26 cellular contexts compared by ENCODE assay signal in genomic region chr10:116286801-116287200, GRCh38. TPM values are rescaled to one million over a fixed set of nuclear protein-coding genes. Genes with fewer than 3 reads are reported as not detected.
"Had no signal": no experiment of that assay in that cellular context is flagged by ENCODE, and none has a peak within 500 bp of the region (broad histone marks: within the 10 kb centered on the region; RNA-seq: fewer than 3 reads in every experiment).

No MANE protein-coding gene starts in this region.

- H3K4me1 Mint-ChIP-seq: immature natural killer cell; memory B cell; stimulated activated effector memory CD8-positive, alpha-beta T cell treated with anti-CD3 and anti-CD28 coated beads, Interleukin-12 subunit alpha, Interleukin-12 subunit beta, amount 100 ng/mL, for 72 hours had no signal

- H2AFZ ChIP-seq: parathyroid adenoma had no signal

- H3K36me3 Mint-ChIP-seq: immature natural killer cell; memory B cell; natural killer cell treated with Interleukin-12 subunit alpha and Interleukin-12 subunit beta and Interleukin-15 and Interleukin-18, amount 100 ng/mL, for 72 hours; stimulated activated effector memory CD8-positive, alpha-beta T cell treated with anti-CD3 and anti-CD28 coated beads, Interleukin-12 subunit alpha, Interleukin-12 subunit beta, amount 100 ng/mL, for 72 hours had no signal

- H3K27ac Mint-ChIP-seq: dendritic cell treated with granulocyte-macrophage colony-stimulating factor and Interleukin-4, amounts not matched to agents 40 ng/mL and 50 ng/mL, for 4 days; effector memory CD8-positive, alpha-beta T cell; immature natural killer cell; memory B cell; natural killer cell treated with Interleukin-12 subunit alpha and Interleukin-12 subunit beta and Interleukin-15 and Interleukin-18, amount 100 ng/mL, for 72 hours; stimulated activated effector memory CD8-positive, alpha-beta T cell treated with anti-CD3 and anti-CD28 coated beads, Interleukin-12 subunit alpha, Interleukin-12 subunit beta, amount 100 ng/mL, for 72 hours had no signal

- DNase-seq: effector memory CD8-positive, alpha-beta T cell; foreskin fibroblast; immature natural killer cell; left lung; lower lobe of right lung; midbrain; right lobe of liver; stimulated activated CD4-positive, alpha-beta T cell treated with anti-CD3 and anti-CD28 coated beads, Interleukin-4, amount 100 ng/mL, for 1 hour; stimulated activated CD8-positive, alpha-beta memory T cell treated with anti-CD3 and anti-CD28 coated beads, Interleukin-4, amount 100 ng/mL, for 48 hours; stimulated activated naive CD8-positive, alpha-beta T cell treated with anti-CD3 and anti-CD28 coated beads, Interleukin-15, Interleukin-2, amounts not matched to agents 100 U/mL and 50 U/mL, for 24 hours; tibial artery; upper lobe of left lung; uterus had no signal

- H3K9me3 Mint-ChIP-seq: dendritic cell treated with granulocyte-macrophage colony-stimulating factor and Interleukin-4, amounts not matched to agents 40 ng/mL and 50 ng/mL, for 4 days; memory B cell had no signal

- H3K79me2 ChIP-seq: parathyroid adenoma had no signal

- H3K4me3 Mint-ChIP-seq: dendritic cell treated with granulocyte-macrophage colony-stimulating factor and Interleukin-4, amounts not matched to agents 40 ng/mL and 50 ng/mL, for 4 days; effector memory CD8-positive, alpha-beta T cell; immature natural killer cell; memory B cell; natural killer cell treated with Interleukin-12 subunit alpha and Interleukin-12 subunit beta and Interleukin-15 and Interleukin-18, amount 100 ng/mL, for 72 hours; stimulated activated effector memory CD8-positive, alpha-beta T cell treated with anti-CD3 and anti-CD28 coated beads, Interleukin-12 subunit alpha, Interleukin-12 subunit beta, amount 100 ng/mL, for 72 hours had no signal

- H3K27me3 ChIP-seq: right lobe of liver, upper lobe of left lung, uterus had no signal

- H3K27ac ChIP-seq: epithelial cell of prostate, esophagus muscularis mucosa, gastroesophageal sphincter, left lung, lower lobe of right lung, parathyroid adenoma, prostate gland, right lobe of liver, tibial artery, upper lobe of left lung, uterus had no signal

- H3K4me3 ChIP-seq: esophagus muscularis mucosa, gastroesophageal sphincter, left lung, lower lobe of right lung, prostate gland, right lobe of liver, tibial artery, upper lobe of left lung, uterus had no signal

- H3K4me1 ChIP-seq: esophagus muscularis mucosa, gastroesophageal sphincter, left lung, lower lobe of right lung, parathyroid adenoma, prostate gland, right lobe of liver, tibial artery, upper lobe of left lung, uterus had no signal

- H3K36me3 ChIP-seq: esophagus muscularis mucosa, gastroesophageal sphincter, left lung, lower lobe of right lung, prostate gland, right lobe of liver, tibial artery, upper lobe of left lung, uterus had no signal

- ATAC-seq: effector memory CD8-positive, alpha-beta T cell; gastroesophageal sphincter; left lung; lower lobe of right lung; natural killer cell treated with Interleukin-12 subunit alpha and Interleukin-12 subunit beta and Interleukin-15 and Interleukin-18, amount 100 ng/mL, for 72 hours; right lobe of liver; stimulated activated effector memory CD8-positive, alpha-beta T cell treated with anti-CD3 and anti-CD28 coated beads, Interleukin-12 subunit alpha, Interleukin-12 subunit beta, amount 100 ng/mL, for 72 hours; stimulated activated naive CD8-positive, alpha-beta T cell treated with anti-CD3 and anti-CD28 coated beads, Interleukin-15, Interleukin-2, amounts not matched to agents 100 U/mL and 50 U/mL, for 24 hours had no signal

- H3K27me3 Mint-ChIP-seq: effector memory CD8-positive, alpha-beta T cell; natural killer cell treated with Interleukin-12 subunit alpha and Interleukin-12 subunit beta and Interleukin-15 and Interleukin-18, amount 100 ng/mL, for 72 hours had no signal

- H3K9me3 ChIP-seq: esophagus muscularis mucosa, gastroesophageal sphincter, left lung, lower lobe of right lung, prostate gland, right lobe of liver, tibial artery, upper lobe of left lung, uterus had no signal

- H3K9ac ChIP-seq: parathyroid adenoma had no signal

RNA-seq across cellular contexts. Expression of gene GFRA1, which starts 13.8 kb away (rescaled TPM):
- total RNA-seq: natural killer cell treated with Interleukin-12 subunit alpha and Interleukin-12 subunit beta and Interleukin-15 and Interleukin-18, amount 100 ng/mL, for 72 hours had no signal
- polyA plus RNA-seq: immature natural killer cell, keratinocyte had no signal

RNA-seq across cellular contexts. Expression of gene CCDC172, which starts 37.4 kb away (rescaled TPM):
- total RNA-seq: esophagus muscularis mucosa; gastroesophageal sphincter; left lung; lower lobe of right lung; natural killer cell treated with Interleukin-12 subunit alpha and Interleukin-12 subunit beta and Interleukin-15 and Interleukin-18, amount 100 ng/mL, for 72 hours; omental fat pad; renal cortical epithelial cell; right lobe of liver; temporal lobe; upper lobe of left lung; uterus had no signal
- polyA plus RNA-seq: immature natural killer cell, keratinocyte had no signal
